ENCODE assay signal across 26 cellular contexts in genomic region chr1:167373398-167373797, GRCh38.
DNase-seq lines count a peak whose midpoint lies in the region; ATAC-seq and TF ChIP-seq lines count a peak whose summit lies in the region.
"Had no signal": no experiment of that assay in that cellular context is flagged by ENCODE, and none has a peak within 500 bp of the region (broad histone marks: within the 10 kb centered on the region; RNA-seq: fewer than 3 reads in every experiment).

No MANE protein-coding gene starts in this region.

- DNase-seq in Right ventricle myocardium superior = no peak
- DNase-seq in right atrium auricular region (ENCODE audit: low spot score) = no peak
- DNase-seq in fibroblast of villous mesenchyme (ENCODE audit: low read depth) = peak; percentile 28
- DNase-seq in aorta = no peak
- no peak for DNase-seq in NCI-H146 treated with DMSO at 0.1 percent for 48 hours (lab: John Stamatoyannopoulos, UW; ENCODE audit: unreplicated experiment)
- DNase-seq in mesenteric fat pad (ENCODE audit: low spot score) = no peak
- DNase-seq in stimulated activated CD4-positive, alpha-beta T cell treated with anti-CD3 and anti-CD28 coated beads, Interleukin-4, amount 100 ng/mL, for 1 hour = no peak
- DNase-seq: 8988T; activated CD4-positive, alpha-beta T cell treated with anti-CD3 and anti-CD28 coated beads for 36 hours; activated CD8-positive, alpha-beta memory T cell treated with anti-CD3 and anti-CD28 coated beads, Interleukin-2, amount 10 ng/mL, durations not matched to agents 7 days and 5 days; activated naive CD8-positive, alpha-beta T cell treated with anti-CD3 and anti-CD28 coated beads for 36 hours; DMS 273 treated with DMSO at 0.1 percent for 48 hours; hypothalamus; kidney; natural killer cell; NCI-H1092 treated with DMSO at 0.1 percent for 48 hours; NCI-H2081 treated with DMSO at 0.1 percent for 48 hours; NCI-H446 treated with DMSO at 0.1 percent for 48 hours; NK-92 treated with Interleukin-12 subunit alpha and Interleukin-12 subunit beta, amount 100 ng/mL, for 24 hours; sigmoid colon had no signal

- intact Hi-C loops in Right ventricle myocardium superior (cut with DNase I) (no loop called here), aorta (cut with DNase I) (no loop called here)

- H3K36me3 ChIP-seq in right atrium auricular region (peaks cover 17% of the 10 kb centered on the region), aorta (ENCODE audit: control insufficient read depth in 1 of 2, insufficient read depth in 2 of 2, low read length in 1 of 2) (peaks cover 2 to 4% of the 10 kb centered on the region in 2 donors)

- H3K27me3 ChIP-seq in right atrium auricular region = no peaks in the 10 kb centered on the region
- no peaks in the 10 kb centered on the region for H3K27me3 ChIP-seq in aorta (ENCODE audit: control insufficient read depth in 1 of 2, insufficient read depth in 2 of 2, low read length in 1 of 2)
- H3K27me3 ChIP-seq: body of pancreas, foreskin keratinocyte, sigmoid colon had no signal

- WGBS in aorta, 2 donors = 70 to 86% methylated on average over 1 of the region's 1 CpG

- H3K9me3 ChIP-seq in right atrium auricular region (no peaks in the 10 kb centered on the region), aorta (ENCODE audit: control insufficient read depth, low read length) (no peaks in the 10 kb centered on the region)
- H3K9me3 ChIP-seq: body of pancreas, sigmoid colon had no signal

- no peak for TF ChIP-seq CTCF in right atrium auricular region (IDR thresholded peaks at IDR 0.05)
- TF ChIP-seq CTCF in fibroblast of villous mesenchyme (IDR thresholded peaks at IDR 0.05; ENCODE audit: insufficient read depth, low read depth, low read length) = no peak

- no peaks in the 10 kb centered on the region for H3K4me1 ChIP-seq in right atrium auricular region
- H3K4me1 ChIP-seq in aorta (ENCODE audit: control insufficient read depth in 1 of 2, insufficient read depth in 2 of 2, low read length in 2 of 2) = no peaks in the 10 kb centered on the region
- H3K4me1 ChIP-seq: body of pancreas, foreskin keratinocyte, parathyroid adenoma had no signal

- H3K27ac ChIP-seq in right atrium auricular region (no peak overlapping the region), aorta (ENCODE audit: low read depth in 1 of 2, low read length in 2 of 2) (no peak overlapping the region)
- H3K27ac ChIP-seq: body of pancreas, coronary artery, foreskin keratinocyte, KMS-11, parathyroid adenoma, sigmoid colon had no signal

- peak; percentile 53 for ATAC-seq in Right ventricle myocardium superior (ENCODE audit: poor library complexity)
- ATAC-seq in SK-N-SH treated with all-trans-retinoic acid at 6 μM for 48 hours = peak; percentile 79
- ATAC-seq in aorta (ENCODE audit: low FRiP score) = peak; percentile 46
- ATAC-seq: activated CD4-positive, alpha-beta T cell treated with anti-CD3 and anti-CD28 coated beads for 36 hours; activated CD8-positive, alpha-beta memory T cell treated with anti-CD3 and anti-CD28 coated beads, Interleukin-2, amount 10 ng/mL, durations not matched to agents 7 days and 5 days; body of pancreas; natural killer cell had no signal

- H3K4me3 ChIP-seq in right atrium auricular region (no peak overlapping the region), fibroblast of villous mesenchyme (ENCODE audit: low read depth, low read length) (no peak overlapping the region), aorta (ENCODE audit: low read length in 2 of 2) (no peak overlapping the region)
- H3K4me3 ChIP-seq: body of pancreas, coronary artery, sigmoid colon had no signal

TF ChIP-seq in SK-N-SH treated with all-trans-retinoic acid at 6 μM for 48 hours, 23 proteins besides CTCF, POLR2A, EP300 and RAD21:
- TF ChIP-seq TSHZ2 (CRISPR knock-in tag; IDR thresholded peaks at IDR 0.05) = 0 out of 2 replicates have a peak, but pooled peaks have one; percentile 53
- TF ChIP-seq TCF4 (CRISPR knock-in tag; IDR thresholded peaks at IDR 0.05; ENCODE audit: borderline replicate concordance) = peak; percentile 76
- no peak for TF ChIP-seq CSDC2 (CRISPR knock-in tag; IDR thresholded peaks at IDR 0.05)
- no peak for TF ChIP-seq ARNTL (CRISPR knock-in tag; IDR thresholded peaks at IDR 0.05; ENCODE audit: borderline replicate concordance, low read depth)
- no peak for TF ChIP-seq GLIS3 (CRISPR knock-in tag; IDR thresholded peaks at IDR 0.05)
- TF ChIP-seq ZNF70 (CRISPR knock-in tag; IDR thresholded peaks at IDR 0.05) = no peak
- no peak for TF ChIP-seq ZNF565 (CRISPR knock-in tag; conservative IDR thresholded peaks at IDR 0.05; ENCODE audit: low read depth)
- no peak for TF ChIP-seq ISL1 (CRISPR knock-in tag; IDR thresholded peaks at IDR 0.05)
- TF ChIP-seq SNAI2 (CRISPR knock-in tag; IDR thresholded peaks at IDR 0.05) = no peak
- TF ChIP-seq OSR1 (CRISPR knock-in tag; IDR thresholded peaks at IDR 0.05) = no peak
TF ChIP-seq in SK-N-SH treated with all-trans-retinoic acid at 6 μM for 48 hours: peak in this region for 2.
